22 cellular contexts compared by ENCODE assay signal in the genomic region with DNA sequence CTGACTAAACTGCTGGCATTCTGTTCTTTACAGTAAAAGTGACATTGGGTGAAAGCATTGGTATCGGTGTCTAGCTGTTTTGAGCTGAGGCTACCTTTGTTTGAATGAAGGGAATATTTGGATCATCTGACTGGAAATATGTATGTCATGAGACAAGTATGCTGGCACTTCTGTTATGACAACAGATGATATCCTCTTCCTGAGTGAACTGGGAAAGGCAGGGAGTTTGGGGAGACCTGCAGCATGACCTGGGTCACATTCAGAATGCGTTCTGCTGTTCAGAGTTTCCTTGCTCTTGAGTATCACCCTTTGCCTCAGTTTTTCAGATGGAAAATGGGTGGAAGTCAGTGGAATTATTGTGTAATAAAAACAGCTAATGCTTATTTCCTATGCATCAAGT.
"Had no signal": no experiment of that assay in that cellular context is flagged by ENCODE, and none has a peak within 500 bp of the region (broad histone marks: within the 10 kb centered on the region; RNA-seq: fewer than 3 reads in every experiment).

No MANE protein-coding gene starts in this region.

- DNase-seq: activated CD4-positive, alpha-beta T cell treated with anti-CD3 and anti-CD28 coated beads, Interleukin-2, amount 10 ng/mL, durations not matched to agents 7 days and 5 days; activated CD4-positive, CD25-positive, alpha-beta regulatory T cell treated with anti-CD3 and anti-CD28 coated beads, Interleukin-2, amount 50 U/mL, for 72 hours; activated CD8-positive, alpha-beta T cell treated with anti-CD3 and anti-CD28 coated beads, Interleukin-2, amount 10 ng/mL, durations not matched to agents 7 days and 5 days; activated gamma-delta T cell; aorta; dermis blood vessel endothelial cell; effector memory CD8-positive, alpha-beta T cell; hypothalamus; left cardiac atrium; lower lobe of right lung; naive thymus-derived CD4-positive, alpha-beta T cell; posterior cingulate gyrus; stimulated activated CD4-positive, alpha-beta T cell treated with anti-CD3 and anti-CD28 coated beads, Interleukin-15, amount 100 ng/mL, for 24 hours; transverse colon; WERI-Rb-1 had no signal

- H3K9ac ChIP-seq: neural progenitor cell had no signal

- H3K4me3 Mint-ChIP-seq: activated CD4-positive, alpha-beta T cell treated with anti-CD3 and anti-CD28 coated beads, Interleukin-2, amount 10 ng/mL, durations not matched to agents 7 days and 5 days; activated CD8-positive, alpha-beta T cell treated with anti-CD3 and anti-CD28 coated beads, Interleukin-2, amount 10 ng/mL, durations not matched to agents 7 days and 5 days; activated naive CD4-positive, alpha-beta T cell treated with anti-CD3 and anti-CD28 coated beads, Interleukin-2, amount 50 U/mL, for 24 hours; activated T-helper 1 cell treated with anti-CD3 and anti-CD28 coated beads, Interleukin-12 subunit alpha, Interleukin-12 subunit beta, Interleukin-2, Interleukin-4 antibody, amounts not matched to agents 30 ng/mL and 10 ng/mL and 1 ng/mL, durations not matched to agents 14 hours and 24 hours and 36 hours; effector memory CD8-positive, alpha-beta T cell; naive thymus-derived CD4-positive, alpha-beta T cell; neural progenitor cell; stimulated activated memory B cell treated with anti-CD40 and anti-IgM and Interleukin-4, amounts not matched to agents 10 μg/mL and 1 μg/mL and 100 μg/mL, for 72 hours had no signal

- H3K27me3 ChIP-seq: neural progenitor cell, transverse colon had no signal

- H3K36me3 ChIP-seq: lower lobe of right lung, neural progenitor cell, transverse colon, WERI-Rb-1 had no signal

- H3K4me1 Mint-ChIP-seq: activated CD4-positive, alpha-beta T cell treated with anti-CD3 and anti-CD28 coated beads, Interleukin-2, amount 10 ng/mL, durations not matched to agents 7 days and 5 days; activated naive CD4-positive, alpha-beta T cell treated with anti-CD3 and anti-CD28 coated beads, Interleukin-2, amount 50 U/mL, for 24 hours; naive thymus-derived CD4-positive, alpha-beta T cell; neural progenitor cell; stimulated activated memory B cell treated with anti-CD40 and anti-IgM and Interleukin-4, amounts not matched to agents 10 μg/mL and 1 μg/mL and 100 μg/mL, for 72 hours had no signal

- H3K9me3 Mint-ChIP-seq: activated CD4-positive, alpha-beta T cell treated with anti-CD3 and anti-CD28 coated beads, Interleukin-2, amount 10 ng/mL, durations not matched to agents 7 days and 5 days; activated naive CD4-positive, alpha-beta T cell treated with anti-CD3 and anti-CD28 coated beads, Interleukin-2, amount 50 U/mL, for 24 hours; activated T-helper 1 cell treated with anti-CD3 and anti-CD28 coated beads, Interleukin-12 subunit alpha, Interleukin-12 subunit beta, Interleukin-2, Interleukin-4 antibody, amounts not matched to agents 30 ng/mL and 10 ng/mL and 1 ng/mL, durations not matched to agents 14 hours and 24 hours and 36 hours; stimulated activated memory B cell treated with anti-CD40 and anti-IgM and Interleukin-4, amounts not matched to agents 10 μg/mL and 1 μg/mL and 100 μg/mL, for 72 hours had no signal

- ATAC-seq: activated CD8-positive, alpha-beta T cell treated with anti-CD3 and anti-CD28 coated beads, Interleukin-2, amount 10 ng/mL, durations not matched to agents 7 days and 5 days; effector memory CD8-positive, alpha-beta T cell; esophagus mucosa; naive thymus-derived CD4-positive, alpha-beta T cell; stimulated activated memory B cell treated with anti-CD40 and anti-IgM and Interleukin-4, amounts not matched to agents 10 μg/mL and 1 μg/mL and 100 μg/mL, for 72 hours had no signal

- H3K4me1 ChIP-seq: lower lobe of right lung, neural progenitor cell had no signal

- H3K9me3 ChIP-seq: lower lobe of right lung, transverse colon had no signal

- H3K27me3 Mint-ChIP-seq: activated CD4-positive, alpha-beta T cell treated with anti-CD3 and anti-CD28 coated beads, Interleukin-2, amount 10 ng/mL, durations not matched to agents 7 days and 5 days; activated naive CD4-positive, alpha-beta T cell treated with anti-CD3 and anti-CD28 coated beads, Interleukin-2, amount 50 U/mL, for 24 hours had no signal

- H3K36me3 Mint-ChIP-seq: activated naive CD4-positive, alpha-beta T cell treated with anti-CD3 and anti-CD28 coated beads, Interleukin-2, amount 50 U/mL, for 24 hours; brain; naive thymus-derived CD4-positive, alpha-beta T cell; neural progenitor cell; stimulated activated memory B cell treated with anti-CD40 and anti-IgM and Interleukin-4, amounts not matched to agents 10 μg/mL and 1 μg/mL and 100 μg/mL, for 72 hours had no signal

- H3K27ac Mint-ChIP-seq: activated CD4-positive, alpha-beta T cell treated with anti-CD3 and anti-CD28 coated beads, Interleukin-2, amount 10 ng/mL, durations not matched to agents 7 days and 5 days; activated CD8-positive, alpha-beta T cell treated with anti-CD3 and anti-CD28 coated beads, Interleukin-2, amount 10 ng/mL, durations not matched to agents 7 days and 5 days; activated naive CD4-positive, alpha-beta T cell treated with anti-CD3 and anti-CD28 coated beads, Interleukin-2, amount 50 U/mL, for 24 hours; activated T-helper 1 cell treated with anti-CD3 and anti-CD28 coated beads, Interleukin-12 subunit alpha, Interleukin-12 subunit beta, Interleukin-2, Interleukin-4 antibody, amounts not matched to agents 30 ng/mL and 10 ng/mL and 1 ng/mL, durations not matched to agents 14 hours and 24 hours and 36 hours; effector memory CD8-positive, alpha-beta T cell; naive thymus-derived CD4-positive, alpha-beta T cell; neural progenitor cell; stimulated activated memory B cell treated with anti-CD40 and anti-IgM and Interleukin-4, amounts not matched to agents 10 μg/mL and 1 μg/mL and 100 μg/mL, for 72 hours had no signal

- H2AFZ ChIP-seq: neural progenitor cell had no signal

- H3K4me2 ChIP-seq: neural progenitor cell, smooth muscle cell had no signal

- H3K27ac ChIP-seq: lower lobe of right lung, neural progenitor cell, transverse colon, WERI-Rb-1 had no signal

- H3K4me3 ChIP-seq: lower lobe of right lung, neural progenitor cell, smooth muscle cell, transverse colon had no signal
